21 cellular contexts compared by ENCODE assay signal in genomic region chr2:221426929-221427328, GRCh38.
"Had no signal": no experiment of that assay in that cellular context is flagged by ENCODE, and none has a peak within 500 bp of the region (broad histone marks: within the 10 kb centered on the region; RNA-seq: fewer than 3 reads in every experiment).

No MANE protein-coding gene starts in this region.

- H3K4me1 ChIP-seq: lower lobe of right lung had no signal

- H3K36me3 ChIP-seq: lower lobe of right lung had no signal

- H3K27me3 ChIP-seq: esophagus muscularis mucosa, gastroesophageal sphincter, right atrium auricular region, suprapubic skin, vagina had no signal

- H3K9me3 ChIP-seq: esophagus muscularis mucosa, gastroesophageal sphincter, lower lobe of right lung, right atrium auricular region, suprapubic skin, vagina had no signal

- H3K4me3 ChIP-seq: esophagus muscularis mucosa, gastroesophageal sphincter, lower lobe of right lung, right atrium auricular region, suprapubic skin, vagina had no signal

- H3K27ac ChIP-seq: esophagus muscularis mucosa, gastroesophageal sphincter, lower lobe of right lung, suprapubic skin, vagina had no signal

- DNase-seq: activated CD4-positive, alpha-beta T cell treated with anti-CD3 and anti-CD28 coated beads, Interleukin-2, amount 10 ng/mL, durations not matched to agents 7 days and 5 days; activated CD4-positive, CD25-positive, alpha-beta regulatory T cell; activated CD8-positive, alpha-beta T cell treated with anti-CD3 and anti-CD28 coated beads, Interleukin-2, amount 10 ng/mL, durations not matched to agents 7 days and 5 days; activated naive CD4-positive, alpha-beta T cell treated with Interleukin-2 at 50 U/mL for 16 hours; activated T-cell treated with anti-CD3 and anti-CD28 coated beads, Interleukin-2, amount 50 U/mL, for 24 hours; effector CD8-positive, alpha-beta T cell; left colon; lower lobe of right lung; SW 1271; T-helper 2 cell; trophoblast cell had no signal

- H3K27me3 Mint-ChIP-seq: activated CD4-positive, alpha-beta T cell treated with anti-CD3 and anti-CD28 coated beads, Interleukin-2, amount 10 ng/mL, durations not matched to agents 7 days and 5 days; activated T-cell treated with anti-CD3 and anti-CD28 coated beads, Interleukin-2, amount 50 U/mL, for 24 hours; dendritic cell treated with granulocyte-macrophage colony-stimulating factor and Interleukin-4, amounts not matched to agents 40 ng/mL and 50 ng/mL, for 4 days; progenitor cell of endocrine pancreas; stimulated activated naive CD8-positive, alpha-beta T cell treated with anti-CD3 and anti-CD28 coated beads, Interleukin-15, Interleukin-2, amounts not matched to agents 100 ng/mL and 50 ng/mL, for 24 hours had no signal

- H3K4me3 Mint-ChIP-seq: activated CD4-positive, alpha-beta T cell treated with anti-CD3 and anti-CD28 coated beads, Interleukin-2, amount 10 ng/mL, durations not matched to agents 7 days and 5 days; activated CD8-positive, alpha-beta T cell treated with anti-CD3 and anti-CD28 coated beads, Interleukin-2, amount 10 ng/mL, durations not matched to agents 7 days and 5 days; activated T-cell treated with anti-CD3 and anti-CD28 coated beads, Interleukin-2, amount 50 U/mL, for 24 hours; dendritic cell treated with granulocyte-macrophage colony-stimulating factor and Interleukin-4, amounts not matched to agents 40 ng/mL and 50 ng/mL, for 4 days; mesothelial cell of epicardium; stimulated activated naive CD8-positive, alpha-beta T cell treated with anti-CD3 and anti-CD28 coated beads, Interleukin-15, Interleukin-2, amounts not matched to agents 100 ng/mL and 50 ng/mL, for 24 hours had no signal

- H3K27ac Mint-ChIP-seq: activated CD4-positive, alpha-beta T cell treated with anti-CD3 and anti-CD28 coated beads, Interleukin-2, amount 10 ng/mL, durations not matched to agents 7 days and 5 days; activated CD8-positive, alpha-beta T cell treated with anti-CD3 and anti-CD28 coated beads, Interleukin-2, amount 10 ng/mL, durations not matched to agents 7 days and 5 days; activated T-cell treated with anti-CD3 and anti-CD28 coated beads, Interleukin-2, amount 50 U/mL, for 24 hours; activated T-helper 2 cell treated with anti-CD3 and anti-CD28 coated beads, Interferon-gamma antibody, Interleukin-2, Interleukin-4, amounts not matched to agents 10 μg/mL and 5 μg/mL and 100 μg/mL, durations not matched to agents 14 hours and 24 hours and 36 hours; dendritic cell treated with granulocyte-macrophage colony-stimulating factor and Interleukin-4, amounts not matched to agents 40 ng/mL and 50 ng/mL, for 4 days; mesothelial cell of epicardium; progenitor cell of endocrine pancreas; stimulated activated naive CD8-positive, alpha-beta T cell treated with anti-CD3 and anti-CD28 coated beads, Interleukin-15, Interleukin-2, amounts not matched to agents 100 ng/mL and 50 ng/mL, for 24 hours had no signal

- H3K9me3 Mint-ChIP-seq: activated T-helper 2 cell treated with anti-CD3 and anti-CD28 coated beads, Interferon-gamma antibody, Interleukin-2, Interleukin-4, amounts not matched to agents 10 μg/mL and 5 μg/mL and 100 μg/mL, durations not matched to agents 14 hours and 24 hours and 36 hours; dendritic cell treated with granulocyte-macrophage colony-stimulating factor and Interleukin-4, amounts not matched to agents 40 ng/mL and 50 ng/mL, for 4 days; mesothelial cell of epicardium; stimulated activated naive CD8-positive, alpha-beta T cell treated with anti-CD3 and anti-CD28 coated beads, Interleukin-15, Interleukin-2, amounts not matched to agents 100 ng/mL and 50 ng/mL, for 24 hours had no signal

- ATAC-seq: activated CD8-positive, alpha-beta T cell treated with anti-CD3 and anti-CD28 coated beads, Interleukin-2, amount 10 ng/mL, durations not matched to agents 7 days and 5 days; gastroesophageal sphincter; left colon; lower lobe of right lung had no signal
